Comparison of ENCODE assay signal across 8 cellular contexts in the genomic region with DNA sequence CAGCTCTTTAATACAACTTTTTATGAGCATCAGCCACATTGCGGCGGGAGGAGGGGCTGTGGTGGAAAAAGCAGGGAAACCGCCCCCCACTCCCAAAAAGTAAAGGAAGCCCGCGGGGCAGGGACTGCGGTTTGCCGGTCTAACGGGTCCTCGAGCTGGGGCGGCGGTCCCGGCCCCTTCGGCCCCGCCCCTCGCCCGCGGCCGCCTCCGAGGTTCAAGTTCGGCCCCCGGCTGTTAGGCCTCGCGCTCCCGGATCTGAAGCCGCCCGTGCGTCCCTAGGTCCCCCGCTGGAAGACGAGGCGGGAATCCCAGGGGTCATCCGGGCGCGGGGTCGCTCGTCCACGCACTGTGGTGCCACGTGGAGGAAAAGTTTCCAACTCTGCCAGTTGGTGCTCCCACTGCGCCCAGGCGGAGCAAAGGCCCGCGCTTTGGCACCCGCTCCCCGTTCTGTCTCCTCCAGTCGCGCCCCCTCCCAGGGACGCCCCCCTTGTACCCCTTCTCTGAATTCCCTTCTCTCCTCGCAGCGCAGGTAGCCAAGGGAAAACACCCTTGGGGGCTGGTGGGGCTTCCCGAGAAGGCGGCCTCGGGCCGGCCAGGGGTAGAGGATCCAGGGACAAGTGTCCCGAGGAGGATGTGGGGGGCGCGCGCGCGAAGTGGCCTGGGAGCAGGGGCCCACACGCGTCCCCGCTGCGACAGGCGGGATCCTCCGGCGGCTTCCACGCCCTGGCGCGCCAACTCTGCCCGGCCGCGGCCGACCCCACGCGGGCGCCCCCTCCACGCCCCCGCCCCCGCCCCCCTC. TPM values are rescaled to one million over a fixed set of nuclear protein-coding genes. Genes with fewer than 3 reads are reported as not detected.
DNase-seq lines count a peak whose midpoint lies in the region; ATAC-seq lines count a peak whose summit lies in the region.

No MANE protein-coding gene starts in this region.

- peaks cover 0 to 16% (median 4%) of the 10 kb centered on the region in 4 donors for H3K4me1 Mint-ChIP-seq in CD4-positive, CD25-positive, alpha-beta regulatory T cell

- H3K9me3 Mint-ChIP-seq in CD4-positive, CD25-positive, alpha-beta regulatory T cell, result peaks cover 0 to 4% (median 2%) of the 10 kb centered on the region in 7 donors

- no peak overlapping the region for H3K4me3 ChIP-seq in CD4-positive, CD25-positive, alpha-beta regulatory T cell (ENCODE audit: low read depth, low read length)

- no peak for DNase-seq in CD4-positive, CD25-positive, alpha-beta regulatory T cell
- DNase-seq in amygdala (lab: John Stamatoyannopoulos, UW) (peak in 33 of 56 donors; percentile 26 to 80 (median 62)), iris pigment epithelial cell (ENCODE audit: low read depth) (peak; percentile 4), ecto neural progenitor cell (ENCODE audit: low spot score) (no peak)
- DNase-seq in stimulated activated CD8-positive, alpha-beta memory T cell treated with anti-CD3 and anti-CD28 coated beads, Interleukin-12 subunit alpha, Interleukin-12 subunit beta, amount 100 ng/mL, for 4 hours (ENCODE audit: low read depth), result peak; percentile 11
- DNase-seq in stimulated activated CD4-positive, alpha-beta T cell treated with anti-CD3 and anti-CD28 coated beads, Interleukin-2, amount 100 ng/mL, for 24 hours, result no peak

- ATAC-seq in CD4-positive, CD25-positive, alpha-beta regulatory T cell (ENCODE audit: low read depth in 2 of 2), result no peak
- ATAC-seq in GM19395 (IDR thresholded peaks at IDR 0.05; ENCODE audit: unreplicated experiment) (peak; percentile 23), HG03571 (IDR thresholded peaks at IDR 0.05; ENCODE audit: unreplicated experiment) (peak; percentile 11)

- H3K27ac Mint-ChIP-seq in CD4-positive, CD25-positive, alpha-beta regulatory T cell, result no peak overlapping the region

- peaks cover 30% of the 10 kb centered on the region for H3K27me3 Mint-ChIP-seq in CD4-positive, CD25-positive, alpha-beta regulatory T cell

- no peaks in the 10 kb centered on the region for H3K36me3 Mint-ChIP-seq in CD4-positive, CD25-positive, alpha-beta regulatory T cell

- H3K4me3 Mint-ChIP-seq in CD4-positive, CD25-positive, alpha-beta regulatory T cell, result peak overlapping the region; percentile 71 to 89 (median 83)

- H3K27ac ChIP-seq in CD4-positive, CD25-positive, alpha-beta regulatory T cell (ENCODE audit: insufficient read depth, low read length, poor library complexity, severe bottlenecking), result no peak overlapping the region

- H3K4me1 ChIP-seq in CD4-positive, CD25-positive, alpha-beta regulatory T cell (ENCODE audit: control insufficient read depth, insufficient read depth, low read length, poor library complexity, severe bottlenecking), result peaks cover 18% of the 10 kb centered on the region

- H3K9me3 ChIP-seq in CD4-positive, CD25-positive, alpha-beta regulatory T cell (ENCODE audit: control insufficient read depth in 2 of 2, low read length in 2 of 2), result peaks cover 0 to 2% of the 10 kb centered on the region in 2 experiments

- H3K36me3 ChIP-seq in CD4-positive, CD25-positive, alpha-beta regulatory T cell (ENCODE audit: control insufficient read depth, insufficient read depth, low read length), result no peaks in the 10 kb centered on the region

- peaks cover 23% of the 10 kb centered on the region for H3K27me3 ChIP-seq in CD4-positive, CD25-positive, alpha-beta regulatory T cell (ENCODE audit: control insufficient read depth, insufficient read depth, low read length)

RNA-seq across cellular contexts. Expression of a gene that starts 0.8 kb away (rescaled TPM):
- 32.4 TPM for total RNA-seq in CD4-positive, CD25-positive, alpha-beta regulatory T cell
- 1 to 10 TPM in 1 of 4 donors, under 1 TPM in 3; 0.47 to 3.0 (median 0.64) TPM for polyA plus RNA-seq in CD4-positive, CD25-positive, alpha-beta regulatory T cell

Comparison
In these comparisons a context has a peak if more than half of its experiments do, and no peak if none do; other contexts are left out.
1. ATAC-seq: peak in GM19395 (single experiment) and HG03571 (single experiment); none in CD4-positive, CD25-positive, alpha-beta regulatory T cell (0 of 2).
2. DNase-seq: peak in amygdala (33 of 56), iris pigment epithelial cell (single experiment) and stimulated activated CD8-positive, alpha-beta memory T cell treated with anti-CD3 and anti-CD28 coated beads, Interleukin-12 subunit alpha, Interleukin-12 subunit beta, amount 100 ng/mL, for 4 hours (single experiment); none in CD4-positive, CD25-positive, alpha-beta regulatory T cell (0 of 3), ecto neural progenitor cell (single experiment) and stimulated activated CD4-positive, alpha-beta T cell treated with anti-CD3 and anti-CD28 coated beads, Interleukin-2, amount 100 ng/mL, for 24 hours (0 of 2).